ENCODE assay signal across 1 cellular context in genomic region chr7:121097577-121097976, GRCh38.
TF ChIP-seq lines count a peak whose summit lies in the region.

No MANE protein-coding gene starts in this region.

TF ChIP-seq in GM23338, 12 proteins besides CTCF, POLR2A, EP300 and RAD21 (continued from another document):
- TF ChIP-seq ZNF462 (CRISPR knock-in tag; IDR thresholded peaks at IDR 0.05) (no peak), ZNF114 (CRISPR knock-in tag; IDR thresholded peaks at IDR 0.05) (no peak), JUNB (IDR thresholded peaks at IDR 0.05; ENCODE audit: unreplicated experiment) (no peak), STAT1 (IDR thresholded peaks at IDR 0.05; ENCODE audit: unreplicated experiment) (no peak), ETS1 (IDR thresholded peaks at IDR 0.05) (no peak), REST (IDR thresholded peaks at IDR 0.05; ENCODE audit: unreplicated experiment) (no peak), ZNF331 (CRISPR knock-in tag; IDR thresholded peaks at IDR 0.05; ENCODE audit: low read depth) (no peak), CREB1 (CRISPR knock-in tag; IDR thresholded peaks at IDR 0.05; ENCODE audit: low read depth) (no peak), EZH2phosphoT487 (IDR thresholded peaks at IDR 0.05; ENCODE audit: unreplicated experiment) (no peak)
